Comparison of ENCODE assay signal across 1 cellular context in the genomic region with DNA sequence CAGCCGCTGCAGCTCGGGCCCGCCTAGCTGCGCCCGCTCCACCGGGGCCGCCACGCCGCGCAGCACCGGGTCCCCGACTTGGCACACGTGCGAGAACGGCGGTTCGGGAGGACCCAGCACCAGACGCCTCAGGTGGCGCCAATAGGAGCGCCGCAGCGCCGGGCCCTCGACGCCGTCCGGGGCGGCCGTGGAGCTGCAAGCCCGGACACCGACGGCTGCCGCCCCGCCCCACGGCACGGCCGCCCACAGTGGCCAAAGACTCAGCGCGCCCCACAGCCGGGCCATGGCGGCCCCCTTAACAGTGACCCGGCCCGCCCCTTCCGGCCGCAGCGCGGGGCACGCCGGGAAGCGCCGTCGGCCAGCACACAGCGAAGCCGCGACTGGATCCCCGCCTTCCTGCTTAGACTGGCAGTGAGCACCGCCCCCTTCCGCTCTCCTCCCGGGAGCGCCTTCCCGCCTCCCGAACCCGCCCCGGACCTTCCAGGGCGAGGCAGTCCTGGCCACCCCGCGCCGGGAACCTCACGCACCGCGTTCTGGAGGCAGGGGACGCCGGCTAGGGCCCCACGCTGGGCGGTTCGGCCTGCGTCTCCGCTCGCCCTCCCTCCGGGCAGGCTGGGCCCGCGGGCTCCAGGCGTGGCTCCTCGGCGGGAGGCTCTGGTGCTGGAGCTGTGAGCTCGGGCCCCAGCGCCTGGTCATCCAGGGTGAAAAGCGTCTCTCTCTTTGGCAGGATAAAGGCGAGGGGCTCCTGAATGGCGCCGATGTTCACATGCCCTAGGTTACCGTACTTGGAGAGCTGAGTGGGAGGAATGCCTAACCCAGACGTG.
TF ChIP-seq lines count a peak whose summit lies in the region.

A gene with protein sequence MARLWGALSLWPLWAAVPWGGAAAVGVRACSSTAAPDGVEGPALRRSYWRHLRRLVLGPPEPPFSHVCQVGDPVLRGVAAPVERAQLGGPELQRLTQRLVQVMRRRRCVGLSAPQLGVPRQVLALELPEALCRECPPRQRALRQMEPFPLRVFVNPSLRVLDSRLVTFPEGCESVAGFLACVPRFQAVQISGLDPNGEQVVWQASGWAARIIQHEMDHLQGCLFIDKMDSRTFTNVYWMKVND (minus strand): TSS at position 303 of the 824 bp plus-strand sequence. CDS start 18 bp downstream, at position 285.

TF ChIP-seq in GM12878, 131 proteins besides CTCF, POLR2A, EP300 and RAD21 (continued from another document and continues in another):
- peak; percentile 53; the same call in 1 of the 2 replicates for TF ChIP-seq ZBED1 (IDR thresholded peaks at IDR 0.05; ENCODE audit: borderline replicate concordance)
- TF ChIP-seq BMI1 (IDR thresholded peaks at IDR 0.05; ENCODE audit: borderline replicate concordance): no peak
- peak; percentile 78 for TF ChIP-seq NR2F1 (conservative IDR thresholded peaks at IDR 0.05)
- TF ChIP-seq, protein P1, sequence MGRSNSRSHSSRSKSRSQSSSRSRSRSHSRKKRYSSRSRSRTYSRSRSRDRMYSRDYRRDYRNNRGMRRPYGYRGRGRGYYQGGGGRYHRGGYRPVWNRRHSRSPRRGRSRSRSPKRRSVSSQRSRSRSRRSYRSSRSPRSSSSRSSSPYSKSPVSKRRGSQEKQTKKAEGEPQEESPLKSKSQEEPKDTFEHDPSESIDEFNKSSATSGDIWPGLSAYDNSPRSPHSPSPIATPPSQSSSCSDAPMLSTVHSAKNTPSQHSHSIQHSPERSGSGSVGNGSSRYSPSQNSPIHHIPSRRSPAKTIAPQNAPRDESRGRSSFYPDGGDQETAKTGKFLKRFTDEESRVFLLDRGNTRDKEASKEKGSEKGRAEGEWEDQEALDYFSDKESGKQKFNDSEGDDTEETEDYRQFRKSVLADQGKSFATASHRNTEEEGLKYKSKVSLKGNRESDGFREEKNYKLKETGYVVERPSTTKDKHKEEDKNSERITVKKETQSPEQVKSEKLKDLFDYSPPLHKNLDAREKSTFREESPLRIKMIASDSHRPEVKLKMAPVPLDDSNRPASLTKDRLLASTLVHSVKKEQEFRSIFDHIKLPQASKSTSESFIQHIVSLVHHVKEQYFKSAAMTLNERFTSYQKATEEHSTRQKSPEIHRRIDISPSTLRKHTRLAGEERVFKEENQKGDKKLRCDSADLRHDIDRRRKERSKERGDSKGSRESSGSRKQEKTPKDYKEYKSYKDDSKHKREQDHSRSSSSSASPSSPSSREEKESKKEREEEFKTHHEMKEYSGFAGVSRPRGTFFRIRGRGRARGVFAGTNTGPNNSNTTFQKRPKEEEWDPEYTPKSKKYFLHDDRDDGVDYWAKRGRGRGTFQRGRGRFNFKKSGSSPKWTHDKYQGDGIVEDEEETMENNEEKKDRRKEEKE (IDR thresholded peaks at IDR 0.05): 0 out of 2 replicates have a peak, but pooled peaks have one; percentile 61
- 0 out of 2 replicates have a peak, but pooled peaks have one; percentile 27 for TF ChIP-seq ASH2L (IDR thresholded peaks at IDR 0.05; ENCODE audit: borderline replicate concordance, low read depth)
- TF ChIP-seq TCF3 (IDR thresholded peaks at IDR 0.05; ENCODE audit: borderline replicate concordance, insufficient read depth, low read depth, low read length): no peak
- TF ChIP-seq, protein P2, sequence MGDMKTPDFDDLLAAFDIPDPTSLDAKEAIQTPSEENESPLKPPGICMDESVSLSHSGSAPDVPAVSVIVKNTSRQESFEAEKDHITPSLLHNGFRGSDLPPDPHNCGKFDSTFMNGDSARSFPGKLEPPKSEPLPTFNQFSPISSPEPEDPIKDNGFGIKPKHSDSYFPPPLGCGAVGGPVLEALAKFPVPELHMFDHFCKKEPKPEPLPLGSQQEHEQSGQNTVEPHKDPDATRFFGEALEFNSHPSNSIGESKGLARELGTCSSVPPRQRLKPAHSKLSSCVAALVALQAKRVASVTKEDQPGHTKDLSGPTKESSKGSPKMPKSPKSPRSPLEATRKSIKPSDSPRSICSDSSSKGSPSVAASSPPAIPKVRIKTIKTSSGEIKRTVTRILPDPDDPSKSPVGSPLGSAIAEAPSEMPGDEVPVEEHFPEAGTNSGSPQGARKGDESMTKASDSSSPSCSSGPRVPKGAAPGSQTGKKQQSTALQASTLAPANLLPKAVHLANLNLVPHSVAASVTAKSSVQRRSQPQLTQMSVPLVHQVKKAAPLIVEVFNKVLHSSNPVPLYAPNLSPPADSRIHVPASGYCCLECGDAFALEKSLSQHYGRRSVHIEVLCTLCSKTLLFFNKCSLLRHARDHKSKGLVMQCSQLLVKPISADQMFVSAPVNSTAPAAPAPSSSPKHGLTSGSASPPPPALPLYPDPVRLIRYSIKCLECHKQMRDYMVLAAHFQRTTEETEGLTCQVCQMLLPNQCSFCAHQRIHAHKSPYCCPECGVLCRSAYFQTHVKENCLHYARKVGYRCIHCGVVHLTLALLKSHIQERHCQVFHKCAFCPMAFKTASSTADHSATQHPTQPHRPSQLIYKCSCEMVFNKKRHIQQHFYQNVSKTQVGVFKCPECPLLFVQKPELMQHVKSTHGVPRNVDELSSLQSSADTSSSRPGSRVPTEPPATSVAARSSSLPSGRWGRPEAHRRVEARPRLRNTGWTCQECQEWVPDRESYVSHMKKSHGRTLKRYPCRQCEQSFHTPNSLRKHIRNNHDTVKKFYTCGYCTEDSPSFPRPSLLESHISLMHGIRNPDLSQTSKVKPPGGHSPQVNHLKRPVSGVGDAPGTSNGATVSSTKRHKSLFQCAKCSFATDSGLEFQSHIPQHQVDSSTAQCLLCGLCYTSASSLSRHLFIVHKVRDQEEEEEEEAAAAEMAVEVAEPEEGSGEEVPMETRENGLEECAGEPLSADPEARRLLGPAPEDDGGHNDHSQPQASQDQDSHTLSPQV (IDR thresholded peaks at IDR 0.05): peak; percentile 72
- no peak for TF ChIP-seq MEF2B (IDR thresholded peaks at IDR 0.05; ENCODE audit: partially characterized antibody, poor library complexity, severe bottlenecking)
- peak; percentile 99 for TF ChIP-seq LARP7 (IDR thresholded peaks at IDR 0.05)
- peak; percentile 87 for TF ChIP-seq POLR2AphosphoS5 (IDR thresholded peaks at IDR 0.05; ENCODE audit: low read length)
- peak; percentile 36; the same call in 1 of the 2 replicates for TF ChIP-seq RUNX3 (IDR thresholded peaks at IDR 0.05; ENCODE audit: low read length)
- TF ChIP-seq KLF5 (IDR thresholded peaks at IDR 0.05; ENCODE audit: partially characterized antibody): no peak
- TF ChIP-seq, protein P3, sequence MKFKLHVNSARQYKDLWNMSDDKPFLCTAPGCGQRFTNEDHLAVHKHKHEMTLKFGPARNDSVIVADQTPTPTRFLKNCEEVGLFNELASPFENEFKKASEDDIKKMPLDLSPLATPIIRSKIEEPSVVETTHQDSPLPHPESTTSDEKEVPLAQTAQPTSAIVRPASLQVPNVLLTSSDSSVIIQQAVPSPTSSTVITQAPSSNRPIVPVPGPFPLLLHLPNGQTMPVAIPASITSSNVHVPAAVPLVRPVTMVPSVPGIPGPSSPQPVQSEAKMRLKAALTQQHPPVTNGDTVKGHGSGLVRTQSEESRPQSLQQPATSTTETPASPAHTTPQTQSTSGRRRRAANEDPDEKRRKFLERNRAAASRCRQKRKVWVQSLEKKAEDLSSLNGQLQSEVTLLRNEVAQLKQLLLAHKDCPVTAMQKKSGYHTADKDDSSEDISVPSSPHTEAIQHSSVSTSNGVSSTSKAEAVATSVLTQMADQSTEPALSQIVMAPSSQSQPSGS (IDR thresholded peaks at IDR 0.05; ENCODE audit: low read length): no peak
- no peak for TF ChIP-seq TBL1XR1 (IDR thresholded peaks at IDR 0.05; ENCODE audit: low read depth, low read length)
- TF ChIP-seq, protein P4, sequence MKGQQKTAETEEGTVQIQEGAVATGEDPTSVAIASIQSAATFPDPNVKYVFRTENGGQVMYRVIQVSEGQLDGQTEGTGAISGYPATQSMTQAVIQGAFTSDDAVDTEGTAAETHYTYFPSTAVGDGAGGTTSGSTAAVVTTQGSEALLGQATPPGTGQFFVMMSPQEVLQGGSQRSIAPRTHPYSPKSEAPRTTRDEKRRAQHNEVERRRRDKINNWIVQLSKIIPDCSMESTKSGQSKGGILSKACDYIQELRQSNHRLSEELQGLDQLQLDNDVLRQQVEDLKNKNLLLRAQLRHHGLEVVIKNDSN (IDR thresholded peaks at IDR 0.05; ENCODE audit: borderline replicate concordance, extremely low read length, insufficient read depth, low read depth, low read length): no peak
- peak; percentile 77 to 78; a peak in 3 of 4 replicates for TF ChIP-seq IKZF2 (IDR thresholded peaks at IDR 0.05)
- no peak for TF ChIP-seq CEBPB (IDR thresholded peaks at IDR 0.05; ENCODE audit: borderline replicate concordance in 1 of 2, low read depth in 2 of 2, low read length in 2 of 2)
- 0 out of 2 replicates have a peak, but pooled peaks have one; percentile 22 for TF ChIP-seq SPI1 (IDR thresholded peaks at IDR 0.05; ENCODE audit: borderline replicate concordance, insufficient read depth, low read depth, low read length)
- no peak for TF ChIP-seq ZSCAN29 (IDR thresholded peaks at IDR 0.05)
- TF ChIP-seq ZNF622 (IDR thresholded peaks at IDR 0.05): no peak
- TF ChIP-seq TAF1 (IDR thresholded peaks at IDR 0.05; ENCODE audit: borderline replicate concordance, low read depth, low read length): no peak; the same call in 1 of the 2 replicates
- TF ChIP-seq, protein P5, sequence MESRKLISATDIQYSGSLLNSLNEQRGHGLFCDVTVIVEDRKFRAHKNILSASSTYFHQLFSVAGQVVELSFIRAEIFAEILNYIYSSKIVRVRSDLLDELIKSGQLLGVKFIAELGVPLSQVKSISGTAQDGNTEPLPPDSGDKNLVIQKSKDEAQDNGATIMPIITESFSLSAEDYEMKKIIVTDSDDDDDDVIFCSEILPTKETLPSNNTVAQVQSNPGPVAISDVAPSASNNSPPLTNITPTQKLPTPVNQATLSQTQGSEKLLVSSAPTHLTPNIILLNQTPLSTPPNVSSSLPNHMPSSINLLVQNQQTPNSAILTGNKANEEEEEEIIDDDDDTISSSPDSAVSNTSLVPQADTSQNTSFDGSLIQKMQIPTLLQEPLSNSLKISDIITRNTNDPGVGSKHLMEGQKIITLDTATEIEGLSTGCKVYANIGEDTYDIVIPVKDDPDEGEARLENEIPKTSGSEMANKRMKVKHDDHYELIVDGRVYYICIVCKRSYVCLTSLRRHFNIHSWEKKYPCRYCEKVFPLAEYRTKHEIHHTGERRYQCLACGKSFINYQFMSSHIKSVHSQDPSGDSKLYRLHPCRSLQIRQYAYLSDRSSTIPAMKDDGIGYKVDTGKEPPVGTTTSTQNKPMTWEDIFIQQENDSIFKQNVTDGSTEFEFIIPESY (IDR thresholded peaks at IDR 0.05): no peak; the same call in 1 of the 2 replicates
- TF ChIP-seq HDAC6 (IDR thresholded peaks at IDR 0.05; ENCODE audit: unreplicated experiment): no peak
- TF ChIP-seq SMAD1 (IDR thresholded peaks at IDR 0.05; ENCODE audit: low read depth, partially characterized antibody): no peak
- TF ChIP-seq ZNF207 (IDR thresholded peaks at IDR 0.05; ENCODE audit: borderline replicate concordance): peak; percentile 49; the same call in 1 of the 2 replicates
- TF ChIP-seq TARDBP (IDR thresholded peaks at IDR 0.05; ENCODE audit: borderline replicate concordance): no peak
- TF ChIP-seq, protein P6, sequence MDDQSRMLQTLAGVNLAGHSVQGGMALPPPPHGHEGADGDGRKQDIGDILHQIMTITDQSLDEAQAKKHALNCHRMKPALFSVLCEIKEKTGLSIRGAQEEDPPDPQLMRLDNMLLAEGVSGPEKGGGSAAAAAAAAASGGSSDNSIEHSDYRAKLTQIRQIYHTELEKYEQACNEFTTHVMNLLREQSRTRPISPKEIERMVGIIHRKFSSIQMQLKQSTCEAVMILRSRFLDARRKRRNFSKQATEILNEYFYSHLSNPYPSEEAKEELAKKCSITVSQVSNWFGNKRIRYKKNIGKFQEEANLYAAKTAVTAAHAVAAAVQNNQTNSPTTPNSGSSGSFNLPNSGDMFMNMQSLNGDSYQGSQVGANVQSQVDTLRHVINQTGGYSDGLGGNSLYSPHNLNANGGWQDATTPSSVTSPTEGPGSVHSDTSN (IDR thresholded peaks at IDR 0.05; ENCODE audit: insufficient replicate concordance, low read depth, low read length): peak; percentile 50
- no peak for TF ChIP-seq BCL11A (IDR thresholded peaks at IDR 0.05; ENCODE audit: low read depth, low read length)
- peak; percentile 78 for TF ChIP-seq GABPA (IDR thresholded peaks at IDR 0.05; ENCODE audit: low read depth)
- TF ChIP-seq SIN3A (IDR thresholded peaks at IDR 0.05; ENCODE audit: low read depth, low read length): peak; percentile 28; the same call in 1 of the 2 replicates
- no peak for TF ChIP-seq IRF4 (IDR thresholded peaks at IDR 0.05; ENCODE audit: low read depth, low read length)
- TF ChIP-seq BHLHE40 (IDR thresholded peaks at IDR 0.05; ENCODE audit: borderline replicate concordance in 1 of 2, low read depth in 2 of 2, low read length in 1 of 2): peak in 1 of 2 experiments; percentile 92; a peak in 2 of 4 replicates
- TF ChIP-seq EZH2 (IDR thresholded peaks at IDR 0.05; ENCODE audit: borderline replicate concordance, control insufficient read depth, low read depth, low read length): no peak
- TF ChIP-seq NR2C1 (IDR thresholded peaks at IDR 0.05): peak; percentile 74
- no peak for TF ChIP-seq ESRRA (IDR thresholded peaks at IDR 0.05; ENCODE audit: low read length)
- no peak for TF ChIP-seq SREBF2 (IDR thresholded peaks at IDR 0.05; ENCODE audit: low read length)
- TF ChIP-seq NRF1 (conservative IDR thresholded peaks at IDR 0.05; ENCODE audit: low read depth, low read length): no peak
- TF ChIP-seq BRCA1 (IDR thresholded peaks at IDR 0.05; ENCODE audit: low read depth, low read length): no peak
